Comparison of ENCODE assay signal across 16 cellular contexts in the genomic region with DNA sequence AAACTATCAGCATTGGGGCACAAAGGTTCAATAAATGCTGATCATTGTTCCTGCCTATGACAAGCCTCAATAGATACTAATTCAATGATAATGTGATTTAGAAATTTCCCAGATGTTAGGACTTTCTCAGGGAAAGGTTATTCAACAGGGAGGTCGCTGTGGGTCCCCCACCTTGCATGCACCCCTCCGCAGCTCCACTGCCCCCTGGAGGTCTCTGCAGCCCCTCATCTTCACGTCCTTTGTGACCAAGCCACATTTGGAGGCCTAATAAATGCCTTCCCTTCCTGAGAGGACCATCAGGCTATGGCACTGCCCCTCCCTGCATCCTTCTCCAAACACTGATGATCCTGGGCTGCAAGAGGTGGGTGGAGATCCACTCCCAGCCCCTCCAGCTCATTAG. TPM values are rescaled to one million over a fixed set of nuclear protein-coding genes. Genes with fewer than 3 reads are reported as not detected.
"Had no signal": no experiment of that assay in that cellular context is flagged by ENCODE, and none has a peak within 500 bp of the region (broad histone marks: within the 10 kb centered on the region; RNA-seq: fewer than 3 reads in every experiment).

No MANE protein-coding gene starts in this region.

- H3K27me3 ChIP-seq: ascending aorta, tibial artery had no signal

- H3K36me3 ChIP-seq: ascending aorta, lower lobe of right lung, neutrophil, tibial artery had no signal

- H3K4me3 ChIP-seq: ascending aorta, lower lobe of right lung, tibial artery had no signal

- H3K4me1 ChIP-seq: ascending aorta, parathyroid adenoma, tibial artery had no signal

- H3K27ac ChIP-seq: ascending aorta, lower lobe of right lung, neutrophil, parathyroid adenoma, tibial artery had no signal

- H3K79me2 ChIP-seq: parathyroid adenoma had no signal

- DNase-seq: activated CD4-positive, alpha-beta T cell treated with anti-CD3 and anti-CD28 coated beads for 36 hours; activated CD4-positive, alpha-beta T cell treated with anti-CD3 and anti-CD28 coated beads, Interleukin-2, amount 50 U/mL, for 48 hours; activated naive CD4-positive, alpha-beta T cell; cerebellar nuclear complex; cortex of kidney; hypothalamus; lower lobe of right lung; naive thymus-derived CD8-positive, alpha-beta T cell; stimulated activated CD8-positive, alpha-beta memory T cell treated with anti-CD3 and anti-CD28 coated beads, Interleukin-4, amount 100 ng/mL, for 48 hours; stimulated activated naive CD4-positive, alpha-beta T cell; tibial artery had no signal

- H3K9ac ChIP-seq: parathyroid adenoma had no signal

- H3K9me3 ChIP-seq: ascending aorta, lower lobe of right lung, neutrophil, tibial artery had no signal

- ATAC-seq: activated CD4-positive, alpha-beta T cell treated with anti-CD3 and anti-CD28 coated beads for 36 hours; activated T-helper 17 cell treated with anti-CD3 and anti-CD28 coated beads, Interleukin-2, amount 50 U/mL, for 72 hours; lower lobe of right lung; naive thymus-derived CD8-positive, alpha-beta T cell had no signal

- H2AFZ ChIP-seq: parathyroid adenoma had no signal

RNA-seq across cellular contexts. Expression of gene NOX5, which starts 50.2 kb away (rescaled TPM):
- total RNA-seq: activated CD4-positive, alpha-beta T cell treated with anti-CD3 and anti-CD28 coated beads for 36 hours; activated T-helper 17 cell treated with anti-CD3 and anti-CD28 coated beads, Interleukin-2, amount 50 U/mL, for 72 hours; bronchial epithelial cell; lower lobe of right lung had no signal
- polyA plus RNA-seq: naive thymus-derived CD8-positive, alpha-beta T cell had no signal
